9 cellular contexts compared by ENCODE assay signal in genomic region chr1:192158181-192158580, GRCh38. TPM values are rescaled to one million over a fixed set of nuclear protein-coding genes. Genes with fewer than 3 reads are reported as not detected.
A peak's percentile ranks its signal among the peaks of the same experiment; 100 is the strongest.
DNase-seq lines count a peak whose midpoint lies in the region; ATAC-seq and TF ChIP-seq lines count a peak whose summit lies in the region.
"Had no signal": no experiment of that assay in that cellular context is flagged by ENCODE, and none has a peak within 500 bp of the region (broad histone marks: within the 10 kb centered on the region; RNA-seq: fewer than 3 reads in every experiment).

Gene RGS18, plus strand, starts transcription at chr1:192158462. Its CDS starts 176 bp downstream, at chr1:192158638.

- DNase-seq in NOMO-1 treated with dmso at 0.1 percent for 144 hours (lab: John Stamatoyannopoulos, UW; ENCODE audit: unreplicated experiment) = peak; percentile 55
- DNase-seq in mesenchymal stem cell = peak; percentile 81
- no peak for DNase-seq in cortex of kidney (lab: John Stamatoyannopoulos, UW)
- no peak for DNase-seq in brain microvascular endothelial cell
- DNase-seq in suprapubic skin (ENCODE audit: low spot score in 2 of 2) = no peak
- DNase-seq in activated naive CD8-positive, alpha-beta T cell treated with anti-CD3 and anti-CD28 coated beads for 36 hours = no peak
- DNase-seq: NCI-H2227 treated with DMSO at 0.1 percent for 48 hours had no signal

- no peaks in the 10 kb centered on the region for H3K36me3 Mint-ChIP-seq in activated naive CD8-positive, alpha-beta T cell treated with anti-CD3 and anti-CD28 coated beads for 36 hours

- H3K9me3 ChIP-seq in mesenchymal stem cell (ENCODE audit: control insufficient read depth, low read length) (no peaks in the 10 kb centered on the region), suprapubic skin (no peaks in the 10 kb centered on the region)

- no peak for TF ChIP-seq POLR2A in suprapubic skin (IDR thresholded peaks at IDR 0.05)

- H2AK5ac ChIP-seq in mesenchymal stem cell (ENCODE audit: low read length, severe bottlenecking) = no peak within 1 kb of the TSS

- H3K9me3 Mint-ChIP-seq in activated naive CD8-positive, alpha-beta T cell treated with anti-CD3 and anti-CD28 coated beads for 36 hours = peaks cover 3% of the 10 kb centered on the region

- H2BK5ac ChIP-seq in mesenchymal stem cell (ENCODE audit: low read depth, low read length, poor library complexity, severe bottlenecking) = no peak within 1 kb of the TSS

- no peaks in the 10 kb centered on the region for H3K4me1 Mint-ChIP-seq in activated naive CD8-positive, alpha-beta T cell treated with anti-CD3 and anti-CD28 coated beads for 36 hours

- H2BK15ac ChIP-seq in mesenchymal stem cell (ENCODE audit: low read depth, poor library complexity, severe bottlenecking) = no peak within 1 kb of the TSS

- no peaks in the 10 kb centered on the region for H3K27me3 Mint-ChIP-seq in activated naive CD8-positive, alpha-beta T cell treated with anti-CD3 and anti-CD28 coated beads for 36 hours

- no peak for TF ChIP-seq EP300 in suprapubic skin (IDR thresholded peaks at IDR 0.05)

- no peaks in the 10 kb centered on the region for H3K4me1 ChIP-seq in mesenchymal stem cell (ENCODE audit: control insufficient read depth, insufficient read depth, low read depth, low read length)
- no peaks in the 10 kb centered on the region for H3K4me1 ChIP-seq in suprapubic skin

- peak within 1 kb of the TSS; percentile 61 for H2BK120ac ChIP-seq in mesenchymal stem cell (ENCODE audit: low read depth, low read length)

- no peak within 1 kb of the TSS for H3K4me2 ChIP-seq in mesenchymal stem cell (ENCODE audit: low read length, poor library complexity, severe bottlenecking)

- no peak within 1 kb of the TSS for H3K4ac ChIP-seq in mesenchymal stem cell (ENCODE audit: low read depth in 1 of 2, low read length in 2 of 2)

- H4K8ac ChIP-seq in mesenchymal stem cell (ENCODE audit: low read length) = peak within 1 kb of the TSS; percentile 60

- no peak within 1 kb of the TSS for H3K18ac ChIP-seq in mesenchymal stem cell (ENCODE audit: low read depth in 1 of 2, low read length in 2 of 2)

- no peak within 1 kb of the TSS for H4K91ac ChIP-seq in mesenchymal stem cell (ENCODE audit: low read length)

- H3K9ac ChIP-seq in mesenchymal stem cell (ENCODE audit: low read length) = no peak within 1 kb of the TSS

- no peak within 1 kb of the TSS for H3K27ac ChIP-seq in mesenchymal stem cell (ENCODE audit: low read length, poor library complexity, severe bottlenecking)
- no peak within 1 kb of the TSS for H3K27ac ChIP-seq in brain microvascular endothelial cell
- H3K27ac ChIP-seq in suprapubic skin = no peak within 1 kb of the TSS

- no peaks in the 10 kb centered on the region for H3K36me3 ChIP-seq in mesenchymal stem cell (ENCODE audit: control insufficient read depth in 1 of 2, insufficient read depth in 2 of 2, low read depth in 1 of 2, low read length in 2 of 2)
- no peaks in the 10 kb centered on the region for H3K36me3 ChIP-seq in brain microvascular endothelial cell (replicated peaks)
- H3K36me3 ChIP-seq in suprapubic skin = no peaks in the 10 kb centered on the region

- H3K27ac Mint-ChIP-seq in activated naive CD8-positive, alpha-beta T cell treated with anti-CD3 and anti-CD28 coated beads for 36 hours = no peak within 1 kb of the TSS

- ATAC-seq in GM18511 (IDR thresholded peaks at IDR 0.05; ENCODE audit: unreplicated experiment) (peak; percentile 71), HG02798 (IDR thresholded peaks at IDR 0.05; ENCODE audit: poor library complexity, unreplicated experiment) (peak; percentile 83)

- in situ Hi-C loops in brain microvascular endothelial cell (cut with HindIII; ENCODE audit: low pct_ligation_motif_present, low sequenced_read_pairs) = no loop called here

- H3K4me3 ChIP-seq in mesenchymal stem cell (ENCODE audit: insufficient read depth in 1 of 2, low read depth in 1 of 2, low read length in 2 of 2) (no peak within 1 kb of the TSS), brain microvascular endothelial cell (ENCODE audit: low read depth, low read length) (no peak within 1 kb of the TSS), suprapubic skin (no peak within 1 kb of the TSS)

- H3K27me3 ChIP-seq in mesenchymal stem cell (ENCODE audit: control insufficient read depth in 1 of 2, insufficient read depth in 1 of 2, low read length in 2 of 2) (no peaks in the 10 kb centered on the region), brain microvascular endothelial cell (replicated peaks) (no peaks in the 10 kb centered on the region), suprapubic skin (no peaks in the 10 kb centered on the region)

- 40% methylated on average over 2 of the region's 3 CpGs for WGBS in mesenchymal stem cell
- 69% methylated on average over 3 of the region's 3 CpGs for WGBS in suprapubic skin

- no peak within 1 kb of the TSS for H2AFZ ChIP-seq in mesenchymal stem cell (ENCODE audit: low read depth, low read length)

- H3K4me3 Mint-ChIP-seq in activated naive CD8-positive, alpha-beta T cell treated with anti-CD3 and anti-CD28 coated beads for 36 hours = no peak within 1 kb of the TSS

- no peak within 1 kb of the TSS for H2BK12ac ChIP-seq in mesenchymal stem cell (ENCODE audit: low read length in 2 of 2)

- no peak within 1 kb of the TSS for H3K14ac ChIP-seq in mesenchymal stem cell (ENCODE audit: low read length in 2 of 2)

- no peak for TF ChIP-seq CTCF in brain microvascular endothelial cell (IDR thresholded peaks at IDR 0.05; ENCODE audit: low read depth, low read length, missing control alignments)
- no peak for TF ChIP-seq CTCF in suprapubic skin (IDR thresholded peaks at IDR 0.05)

- no peak within 1 kb of the TSS for H3K23ac ChIP-seq in mesenchymal stem cell (ENCODE audit: low read length in 2 of 2)

- no peaks in the 10 kb centered on the region for H3K79me1 ChIP-seq in mesenchymal stem cell (replicated peaks; ENCODE audit: low read length, poor library complexity, severe bottlenecking)

RNA-seq across cellular contexts. Expression of gene RGS18, which starts in this region (rescaled TPM):
- polyA plus RNA-seq in mesenchymal stem cell (2013, experiment 1 of 2) = 2.0 TPM
- 1.9 TPM for polyA plus RNA-seq in mesenchymal stem cell (2013, experiment 2 of 2)
- total RNA-seq in suprapubic skin = under 1 TPM in 3 of 4 donors, not detected in 1; 0.21 to 0.40 (median 0.30) TPM
- not detected for total RNA-seq in activated naive CD8-positive, alpha-beta T cell treated with anti-CD3 and anti-CD28 coated beads for 36 hours

Comparison
In these comparisons a context has a peak if more than half of its experiments do, and no peak if none do; other contexts are left out.
1. DNase-seq: peak in NOMO-1 treated with dmso at 0.1 percent for 144 hours (single experiment) and mesenchymal stem cell (single experiment); none in cortex of kidney (single experiment), brain microvascular endothelial cell (single experiment), suprapubic skin (0 of 2) and activated naive CD8-positive, alpha-beta T cell treated with anti-CD3 and anti-CD28 coated beads for 36 hours (single experiment).